10 cellular contexts compared by ENCODE assay signal in the genomic region with DNA sequence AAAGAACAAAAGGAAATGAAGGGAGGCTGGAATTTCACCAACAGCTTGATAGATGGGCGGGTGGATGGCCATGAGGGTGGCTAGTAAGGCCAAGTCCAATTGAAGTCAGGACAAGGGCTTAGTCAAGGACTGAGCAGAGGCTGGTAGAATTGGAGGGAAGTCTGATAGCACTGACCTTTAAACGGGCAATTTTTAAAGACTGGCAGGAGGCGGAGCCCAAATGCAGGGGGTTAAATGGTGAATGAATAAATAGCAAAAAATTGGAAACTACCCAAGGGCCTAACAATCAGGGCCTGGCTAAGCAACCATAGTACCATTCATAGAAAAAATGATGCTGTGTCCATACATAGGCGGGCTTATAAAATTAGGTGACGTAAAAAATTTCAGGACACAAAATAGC. TPM values are rescaled to one million over a fixed set of nuclear protein-coding genes. Genes with fewer than 3 reads are reported as not detected.
DNase-seq lines count a peak whose midpoint lies in the region; ATAC-seq and TF ChIP-seq lines count a peak whose summit lies in the region.
"Had no signal": no experiment of that assay in that cellular context is flagged by ENCODE, and none has a peak within 500 bp of the region (broad histone marks: within the 10 kb centered on the region; RNA-seq: fewer than 3 reads in every experiment).

No MANE protein-coding gene starts in this region.

- peaks cover 45% of the 10 kb centered on the region for H3K4me1 Mint-ChIP-seq in T-helper 17 cell

- ATAC-seq in T-helper 17 cell (no peak), left lung (peak; percentile 50)

- DNase-seq in activated effector memory CD4-positive, alpha-beta T cell treated with anti-CD3 and anti-CD28 coated beads, Interleukin-2, amount 50 U/mL, for 16 hours = peak; percentile 24
- no peak for DNase-seq in activated effector memory CD4-positive, alpha-beta T cell treated with Interleukin-2 at 50 U/mL for 16 hours
- DNase-seq in T-helper 17 cell = no peak
- no peak for DNase-seq in left lung
- DNase-seq in superior temporal gyrus (ENCODE audit: extremely low spot score) = peak; percentile 18
- DNase-seq in NCI-H1092 (lab: John Stamatoyannopoulos, UW) = no peak
- no peak for DNase-seq in HPDE6-E6E7 (ENCODE audit: extremely low spot score)
- DNase-seq in CD1c-positive myeloid dendritic cell (ENCODE audit: extremely low spot score) = no peak
- DNase-seq: C1 segment of cervical spinal cord had no signal

- H3K27me3 Mint-ChIP-seq in T-helper 17 cell = no peaks in the 10 kb centered on the region

- H3K27ac Mint-ChIP-seq in T-helper 17 cell = peak overlapping the region; percentile 87
- H3K27ac Mint-ChIP-seq: mesothelial cell of epicardium had no signal

- no peak overlapping the region for H3K4me3 ChIP-seq in left lung

- no peak for TF ChIP-seq CTCF in left lung (IDR thresholded peaks at IDR 0.05)

- H3K9me3 ChIP-seq in T-helper 17 cell (ENCODE audit: control insufficient read depth, low read length, poor library complexity, severe bottlenecking) (no peaks in the 10 kb centered on the region), left lung (no peaks in the 10 kb centered on the region)

- peaks cover 0 to 14% of the 10 kb centered on the region in 2 donors for H3K36me3 ChIP-seq in left lung

- H3K4me1 ChIP-seq in left lung = peaks cover 16 to 46% of the 10 kb centered on the region in 2 donors

- H3K36me3 Mint-ChIP-seq in T-helper 17 cell (ENCODE audit: low read depth) = no peaks in the 10 kb centered on the region
- H3K36me3 Mint-ChIP-seq: mesothelial cell of epicardium had no signal

- intact Hi-C loops in left lung (cut with DNase I) = no loop called here

- no peaks in the 10 kb centered on the region for H3K27me3 ChIP-seq in left lung

- peak overlapping the region; percentile 20 to 33 for H3K27ac ChIP-seq in left lung

- peak overlapping the region; percentile 78 for H3K4me3 Mint-ChIP-seq in T-helper 17 cell
- H3K4me3 Mint-ChIP-seq: mesothelial cell of epicardium had no signal

RNA-seq across cellular contexts. Expression of a gene that starts 43.0 kb away (rescaled TPM):
- total RNA-seq in T-helper 17 cell (10 to 100 TPM; 28.7 to 35.3 TPM), left lung (10 to 100 TPM; 27.5 to 32.0 TPM)

Comparison
In these comparisons a context has a peak if more than half of its experiments do, and no peak if none do; other contexts are left out.
1. DNase-seq: peak in activated effector memory CD4-positive, alpha-beta T cell treated with anti-CD3 and anti-CD28 coated beads, Interleukin-2, amount 50 U/mL, for 16 hours (single experiment) and superior temporal gyrus (single experiment); none in activated effector memory CD4-positive, alpha-beta T cell treated with Interleukin-2 at 50 U/mL for 16 hours (single experiment), T-helper 17 cell (0 of 3), left lung (0 of 2), NCI-H1092 (single experiment), HPDE6-E6E7 (single experiment) and CD1c-positive myeloid dendritic cell (single experiment).